Comparison of ENCODE assay signal across 7 cellular contexts in genomic region chr5:178590141-178590923, GRCh38. TPM values are rescaled to one million over a fixed set of nuclear protein-coding genes. Genes with fewer than 3 reads are reported as not detected.
DNase-seq lines count a peak whose midpoint lies in the region; ATAC-seq and TF ChIP-seq lines count a peak whose summit lies in the region.

Gene COL23A1 (minus strand): TSS chr5:178590393.

- DNase-seq in NCI-H1105 (lab: John Stamatoyannopoulos, UW) (peak; percentile 11), activated T-cell treated with anti-CD3 and anti-CD28 coated beads for 48 hours (ENCODE audit: low read depth) (peak; percentile 21), esophagus squamous epithelium (lab: John Stamatoyannopoulos, UW) (no peak), testis (peak; percentile 76)

- ATAC-seq in GM18502 (IDR thresholded peaks at IDR 0.05; ENCODE audit: poor library complexity, unreplicated experiment) (peak; percentile 58), GM18870 (IDR thresholded peaks at IDR 0.05; ENCODE audit: unreplicated experiment) (no peak)

- intact Hi-C loops in esophagus squamous epithelium (cut with DNase I) = no loop called here
- intact Hi-C loops in testis (cut with DNase I; ENCODE audit: low total_unique reads) = no loop called here

- WGBS in esophagus squamous epithelium, 2 donors = 3 to 15% methylated on average over 4 to 22 of the region's 78 CpGs
- WGBS in testis, 2 donors = 1 to 2% methylated on average over 17 to 60 of the region's 78 CpGs

- peak within 1 kb of the TSS; percentile 39 to 70 (median 48) for H3K4me3 ChIP-seq in esophagus squamous epithelium
- H3K4me3 ChIP-seq in muscle layer of colon (ENCODE audit: low read depth in 1 of 2, low read length in 2 of 2) = peak within 1 kb of the TSS; percentile 57 to 58
- peak within 1 kb of the TSS; percentile 41 to 58 for H3K4me3 ChIP-seq in testis

- TF ChIP-seq POLR2A in esophagus squamous epithelium (IDR thresholded peaks at IDR 0.05) = no peak
- no peak for TF ChIP-seq POLR2A in testis (IDR thresholded peaks at IDR 0.05)

- H3K4me1 ChIP-seq in esophagus squamous epithelium = peaks cover 14 to 35% (median 20%) of the 10 kb centered on the region in 3 donors
- H3K4me1 ChIP-seq in muscle layer of colon (ENCODE audit: insufficient read depth, low read length) = peaks cover 5% of the 10 kb centered on the region
- peaks cover 5% of the 10 kb centered on the region for H3K4me1 ChIP-seq in testis

- peak within 1 kb of the TSS in 3 of 4 donors; percentile 6 to 42 (median 18) for H3K27ac ChIP-seq in esophagus squamous epithelium
- H3K27ac ChIP-seq in muscle layer of colon (ENCODE audit: low read depth, low read length) = no peak within 1 kb of the TSS
- no peak within 1 kb of the TSS for H3K27ac ChIP-seq in testis

- H3K36me3 ChIP-seq in esophagus squamous epithelium = no peaks in the 10 kb centered on the region
- H3K36me3 ChIP-seq in muscle layer of colon (ENCODE audit: insufficient read depth, low read length) = no peaks in the 10 kb centered on the region
- no peaks in the 10 kb centered on the region for H3K36me3 ChIP-seq in testis (ENCODE audit: low read depth, missing control alignments)

- no peak within 1 kb of the TSS for H3K9ac ChIP-seq in muscle layer of colon (ENCODE audit: low read length)

- TF ChIP-seq CTCF in esophagus squamous epithelium (IDR thresholded peaks at IDR 0.05) (peak; percentile 34 to 70 (median 52)), testis (IDR thresholded peaks at IDR 0.05) (peak; percentile 36 to 74 (median 66))

- peaks cover 0 to 13% (median 9%) of the 10 kb centered on the region in 3 donors for H3K9me3 ChIP-seq in esophagus squamous epithelium
- no peaks in the 10 kb centered on the region for H3K9me3 ChIP-seq in muscle layer of colon (ENCODE audit: low read length)
- H3K9me3 ChIP-seq in testis = no peaks in the 10 kb centered on the region

- H3K27me3 ChIP-seq in esophagus squamous epithelium (peaks cover 0 to 44% (median 2%) of the 10 kb centered on the region in 4 donors), muscle layer of colon (ENCODE audit: control insufficient read depth in 1 of 2, insufficient read depth in 2 of 2, low read length in 2 of 2) (peaks cover 0 to 26% of the 10 kb centered on the region in 2 donors), testis (no peaks in the 10 kb centered on the region)

RNA-seq across cellular contexts. Expression of gene COL23A1, which starts in this region (rescaled TPM):
- total RNA-seq in esophagus squamous epithelium (1 to 10 TPM in 1 of 4 donors, under 1 TPM in 2, not detected in 1; 0.41 to 1.5 (median 0.44) TPM), testis (1 to 10 TPM; 5.0 to 5.5 TPM)
- 4.3 TPM for polyA plus RNA-seq in testis (ENCODE audit: insufficient read depth, low read depth, low replicate concordance)

Comparison
In these comparisons a context has a peak if more than half of its experiments do, and no peak if none do; other contexts are left out.
1. H3K27ac ChIP-seq: peak in esophagus squamous epithelium (3 of 4); none in muscle layer of colon (single experiment) and testis (0 of 2).
2. Peak in every context shown above with its lines, with median percentiles within 50 percentile points of each other: H3K4me3 ChIP-seq.